Comparison of ENCODE assay signal across 11 cellular contexts in genomic region chr6:142872376-142872775, GRCh38.
DNase-seq lines count a peak whose midpoint lies in the region; ATAC-seq, FAIRE-seq and TF ChIP-seq lines count a peak whose summit lies in the region.
"Had no signal": no experiment of that assay in that cellular context is flagged by ENCODE, and none has a peak within 500 bp of the region (broad histone marks: within the 10 kb centered on the region; RNA-seq: fewer than 3 reads in every experiment).

No MANE protein-coding gene starts in this region.

- TF ChIP-seq RAD21 in liver (IDR thresholded peaks at IDR 0.05) (no peak), HepG2 (CRISPR knock-in tag; IDR thresholded peaks at IDR 0.05) (no peak)

- H3K36me3 Mint-ChIP-seq in MCF 10A (ENCODE audit: insufficient read depth, unreplicated experiment): peaks cover 12% of the 10 kb centered on the region

- H3K9ac ChIP-seq in liver (ENCODE audit: low read depth in 1 of 2, low read length in 2 of 2): no peak overlapping the region
- H3K9ac ChIP-seq in HepG2 (ENCODE audit: insufficient read depth, low read depth, low read length): no peak overlapping the region

- TF ChIP-seq POLR2A in HepG2 (IDR thresholded peaks at IDR 0.05; ENCODE audit: insufficient read depth in 1 of 2, low read depth in 2 of 2, low read length in 2 of 2) (no peak), upper lobe of left lung (IDR thresholded peaks at IDR 0.05) (no peak)

- no peak for FAIRE-seq in HepG2 (lab: Jason Lieb, UNC)

- BruUV-seq in HepG2 (replicated peaks; lab: Mats Ljungman, UMichigan): no TSS peak
- no TSS peak for BruUV-seq in MCF 10A (replicated peaks; lab: Mats Ljungman, UMichigan)

- CTCF ChIA-PET in HepG2 (lab: Yijun Ruan, JAX; ENCODE audit: low intra/inter-chr PET ratio, low total read pairs): no interaction called here
- CTCF ChIA-PET in MCF 10A (lab: Yijun Ruan, JAX): no interaction called here

- no peak overlapping the region for H3K4me2 ChIP-seq in HepG2 (ENCODE audit: low read depth, low read length)

- no peak for DNase-seq in HepG2 (ENCODE audit: low spot score)
- no peak for DNase-seq in MCF 10A (ENCODE audit: unreplicated experiment)
- DNase-seq in left lobe of liver (ENCODE audit: low spot score): no peak
- DNase-seq in upper lobe of left lung: no peak
- no peak for DNase-seq in GM19238 (ENCODE audit: insufficient read length, low spot score)
- DNase-seq: erythroblast, NCI-H2227 treated with DMSO at 0.1 percent for 48 hours had no signal

- in situ Hi-C loops in HepG2 (cut with HindIII; ENCODE audit: extremely low pct_ligation_motif_present, low pct_unique_long_range_greater_than_20kb): no loop called here

- peaks cover 6% of the 10 kb centered on the region; the same call in 1 of the 2 replicates for H4K20me1 ChIP-seq in HepG2 (ENCODE audit: insufficient read depth, low read length)

- H2AFZ ChIP-seq in HepG2 (ENCODE audit: low read length): no peak overlapping the region

- no peak for TF ChIP-seq EP300 in HepG2 (IDR thresholded peaks at IDR 0.05; ENCODE audit: low read depth in 2 of 2, low read length in 2 of 2)
- TF ChIP-seq EP300 in HepG2 (CRISPR knock-in tag; IDR thresholded peaks at IDR 0.05; ENCODE audit: borderline replicate concordance): no peak
- TF ChIP-seq EP300 in upper lobe of left lung (IDR thresholded peaks at IDR 0.05): no peak

- H3K9me3 ChIP-seq in liver (ENCODE audit: control insufficient read depth in 4 of 4, low read length in 3 of 4) (no peaks in the 10 kb centered on the region), HepG2 (ENCODE audit: low read length) (no peaks in the 10 kb centered on the region), upper lobe of left lung (no peaks in the 10 kb centered on the region)
- H3K9me3 ChIP-seq: prostate gland had no signal

- no peak for ATAC-seq in HepG2
- ATAC-seq in left lobe of liver: peak; percentile 44
- peak in 1 of 2 donors; percentile 54 for ATAC-seq in upper lobe of left lung (ENCODE audit: low FRiP score in 2 of 2)
- ATAC-seq in GM18517 (IDR thresholded peaks at IDR 0.05; ENCODE audit: unreplicated experiment): no peak
- no peak for ATAC-seq in HG03520 (IDR thresholded peaks at IDR 0.05; ENCODE audit: unreplicated experiment)

- intact Hi-C loops in HepG2 (cut with micrococcal nuclease; ENCODE audit: unreplicated experiment) (loop anchor here (2.0 kb wide), 1 partner anchor 30 kb away; no protein-coding TSS in a partner anchor), MCF 10A (cut with micrococcal nuclease) (no loop called here)

- no peaks in the 10 kb centered on the region for H3K36me3 ChIP-seq in liver (ENCODE audit: control insufficient read depth in 4 of 4, insufficient read depth in 3 of 4, low read depth in 1 of 4, low read length in 3 of 4)
- H3K36me3 ChIP-seq in HepG2 (replicated peaks in 1 of 2; ENCODE audit: control insufficient read depth in 1 of 2, insufficient read depth in 2 of 2, low read length in 2 of 2): no peaks in the 10 kb centered on the region
- H3K36me3 ChIP-seq in upper lobe of left lung: no peaks in the 10 kb centered on the region
- H3K36me3 ChIP-seq: prostate gland had no signal

- POLR2A ChIA-PET in HepG2 (lab: Yijun Ruan, JAX) (no interaction called here), MCF 10A (lab: Yijun Ruan, JAX) (interaction anchor here (0.9 to 3.2 kb wide), 4 partner anchors 11 to 188 kb away, joined by 3 to 17 read pairs (median 3); no protein-coding TSS in a partner anchor)

- H3K4me1 Mint-ChIP-seq in MCF 10A (ENCODE audit: insufficient read depth, unreplicated experiment): peaks cover 52% of the 10 kb centered on the region

- peak overlapping the region; percentile 29 for H3K27ac ChIP-seq in liver (ENCODE audit: low read depth in 1 of 2, low read length in 2 of 2)
- no peak overlapping the region for H3K27ac ChIP-seq in HepG2 (ENCODE audit: extremely low read length, insufficient read depth, low read length)
- peak overlapping the region in 3 of 4 donors; percentile 8 to 55 (median 17) for H3K27ac ChIP-seq in upper lobe of left lung
- H3K27ac ChIP-seq: prostate gland had no signal

- no peak for TF ChIP-seq CTCF in liver (IDR thresholded peaks at IDR 0.05; ENCODE audit: low read depth, low read length, missing input control)
- TF ChIP-seq CTCF in HepG2 (CRISPR knock-in tag; IDR thresholded peaks at IDR 0.05): no peak
- no peak for TF ChIP-seq CTCF in MCF 10A (IDR thresholded peaks at IDR 0.05; ENCODE audit: unreplicated experiment)
- no peak for TF ChIP-seq CTCF in upper lobe of left lung (IDR thresholded peaks at IDR 0.05)

- H3K27me3 ChIP-seq in liver (ENCODE audit: control insufficient read depth in 4 of 4, insufficient read depth in 4 of 4, low read length in 3 of 4) (no peaks in the 10 kb centered on the region), HepG2 (ENCODE audit: control insufficient read depth in 1 of 2, insufficient read depth in 2 of 2, low read length in 2 of 2) (no peaks in the 10 kb centered on the region), upper lobe of left lung (no peaks in the 10 kb centered on the region)

- H3K4me3 ChIP-seq in liver (ENCODE audit: low read depth in 1 of 3, low read length in 3 of 3): no peak overlapping the region
- H3K4me3 ChIP-seq in HepG2 (replicated peaks in 1 of 3; ENCODE audit: insufficient read depth in 1 of 3, low read depth in 2 of 3, low read length in 3 of 3): no peak overlapping the region
- H3K4me3 ChIP-seq in upper lobe of left lung: no peak overlapping the region
- H3K4me3 ChIP-seq: prostate gland had no signal

- peak overlapping the region; percentile 70 for H3K27ac Mint-ChIP-seq in MCF 10A (ENCODE audit: low read depth, unreplicated experiment)

- peaks cover 11% of the 10 kb centered on the region for H3K9me3 Mint-ChIP-seq in MCF 10A (ENCODE audit: unreplicated experiment)

- no peak overlapping the region for H3K4me3 Mint-ChIP-seq in MCF 10A (ENCODE audit: unreplicated experiment)

- H3K27me3 Mint-ChIP-seq in MCF 10A (ENCODE audit: insufficient read depth, unreplicated experiment): no peaks in the 10 kb centered on the region

- H3K79me2 ChIP-seq in HepG2 (ENCODE audit: insufficient read depth, low read length): peaks cover 5% of the 10 kb centered on the region

- 57% methylated on average over 3 of the region's 3 CpGs for WGBS in liver
- WGBS in HepG2 (ENCODE audit: low lambda C conversion rate): 86% methylated on average over 3 of the region's 3 CpGs
- 68% methylated on average over 3 of the region's 3 CpGs for WGBS in upper lobe of left lung, 2 donors

- H3K4me1 ChIP-seq in liver (ENCODE audit: control insufficient read depth in 4 of 4, insufficient read depth in 4 of 4, low read length in 3 of 4): peaks cover 9 to 18% (median 14%) of the 10 kb centered on the region in 4 donors
- H3K4me1 ChIP-seq in HepG2 (ENCODE audit: insufficient read depth, low read length): peaks cover 64% of the 10 kb centered on the region
- peaks cover 23 to 31% (median 27%) of the 10 kb centered on the region in 4 donors for H3K4me1 ChIP-seq in upper lobe of left lung
- H3K4me1 ChIP-seq: prostate gland had no signal

TF ChIP-seq in liver, 16 proteins besides CTCF, POLR2A, EP300 and RAD21:
- TF ChIP-seq ATF3 (IDR thresholded peaks at IDR 0.05): no peak
- TF ChIP-seq HNF4A (conservative IDR thresholded peaks at IDR 0.05): no peak
- TF ChIP-seq YY1 (IDR thresholded peaks at IDR 0.05): peak; percentile 33

TF ChIP-seq in HepG2, 621 proteins besides CTCF, POLR2A, EP300 and RAD21:
- TF ChIP-seq BRF2 (CRISPR knock-in tag; IDR thresholded peaks at IDR 0.05) (no peak), KAT7 (CRISPR knock-in tag; IDR thresholded peaks at IDR 0.05; ENCODE audit: borderline replicate concordance) (no peak), ATF7-NPFF (CRISPR knock-in tag; IDR thresholded peaks at IDR 0.05; ENCODE audit: low read depth) (no peak), SIN3A (IDR thresholded peaks at IDR 0.05; ENCODE audit: borderline replicate concordance, low read depth, low read length) (no peak)
